In the genomic region with DNA sequence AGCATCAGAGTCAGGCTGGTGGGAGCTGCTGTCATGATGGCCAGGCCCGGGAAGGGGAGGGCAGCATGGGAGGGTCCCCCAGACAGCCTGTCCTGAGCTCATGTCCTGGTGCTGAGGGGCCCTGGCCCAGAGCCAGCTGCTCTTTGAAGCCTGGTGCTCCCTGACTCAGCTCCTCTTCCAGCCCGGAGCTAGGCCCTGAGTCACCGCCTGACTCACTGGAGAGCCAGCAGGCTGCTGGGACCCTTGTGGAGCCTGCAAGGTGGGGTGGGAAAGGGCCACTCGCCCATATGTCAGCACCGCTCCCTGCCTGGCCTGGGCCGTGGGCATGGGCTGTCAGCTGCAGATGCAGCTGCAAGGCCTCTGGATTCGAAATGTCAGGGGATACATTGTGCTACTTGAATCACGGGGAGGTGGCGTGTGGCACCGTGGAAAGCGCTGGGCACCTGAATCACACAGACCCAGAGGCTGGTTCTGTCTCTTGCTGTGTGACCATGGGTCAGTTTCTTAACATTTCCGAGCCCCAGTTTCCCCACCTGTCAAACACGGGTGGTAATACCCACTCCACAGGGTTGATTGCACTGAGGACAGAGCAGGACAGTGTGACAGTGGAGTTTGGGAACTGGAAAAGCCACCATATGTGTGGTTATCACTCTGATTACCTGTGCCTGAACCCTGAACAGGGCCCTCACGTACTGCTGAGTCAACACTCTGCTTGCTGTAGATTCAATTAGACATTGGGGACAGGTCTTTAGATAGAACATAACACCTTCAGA, we compare ENCODE assay signal across 1 cellular context.
TF ChIP-seq lines count a peak whose summit lies in the region.

No MANE protein-coding gene starts in this region.

TF ChIP-seq in endothelial cell of umbilical vein, 7 proteins besides CTCF, POLR2A, EP300 and RAD21:
- TF ChIP-seq MYC (IDR thresholded peaks at IDR 0.05; ENCODE audit: low read depth, low read length) (no peak), EZH2 (IDR thresholded peaks at IDR 0.05; ENCODE audit: borderline replicate concordance, low read depth, low read length, severe bottlenecking) (no peak), GATA2 (IDR thresholded peaks at IDR 0.05; ENCODE audit: insufficient read depth, insufficient read length, low read depth, low read length) (no peak), POLR2AphosphoS5 (IDR thresholded peaks at IDR 0.05; ENCODE audit: insufficient read depth, low read depth, low read length) (peak; percentile 71), FOS (IDR thresholded peaks at IDR 0.05; ENCODE audit: borderline replicate concordance, insufficient read depth, low read length) (peak; percentile 99), JUN (IDR thresholded peaks at IDR 0.05; ENCODE audit: borderline replicate concordance, insufficient read depth, insufficient read length, low read depth) (peak; percentile 18)
- TF ChIP-seq, protein P1, sequence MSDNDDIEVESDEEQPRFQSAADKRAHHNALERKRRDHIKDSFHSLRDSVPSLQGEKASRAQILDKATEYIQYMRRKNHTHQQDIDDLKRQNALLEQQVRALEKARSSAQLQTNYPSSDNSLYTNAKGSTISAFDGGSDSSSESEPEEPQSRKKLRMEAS (IDR thresholded peaks at IDR 0.05; ENCODE audit: insufficient read depth, insufficient read length): no peak
